ENCODE assay signal across 26 cellular contexts in genomic region chr3:59802045-59802444, GRCh38.
"Had no signal": no experiment of that assay in that cellular context is flagged by ENCODE, and none has a peak within 500 bp of the region (broad histone marks: within the 10 kb centered on the region; RNA-seq: fewer than 3 reads in every experiment).

No MANE protein-coding gene starts in this region.

- FAIRE-seq: endothelial cell of umbilical vein, frontal cortex, small intestine had no signal

- DNase-seq: activated CD4-positive, alpha-beta T cell treated with anti-CD3 and anti-CD28 coated beads for 4 hours; activated CD4-positive, alpha-beta T cell treated with anti-CD3 and anti-CD28 coated beads, Interleukin-2, amount 50 U/mL, for 48 hours; activated CD4-positive, CD25-positive, alpha-beta regulatory T cell; activated CD8-positive, alpha-beta memory T cell treated with anti-CD3 and anti-CD28 coated beads, Interleukin-2, amount 50 U/mL, for 48 hours; activated naive CD4-positive, alpha-beta T cell; activated T-cell treated with anti-CD3 and anti-CD28 coated beads, Interleukin-2, amount 50 U/mL, for 4 hours; adrenal gland; central memory CD4-positive, alpha-beta T cell; effector memory CD4-positive, alpha-beta T cell; hippocampal formation; small intestine; stimulated activated CD4-positive, alpha-beta T cell treated with anti-CD3 and anti-CD28 coated beads, Interleukin-2, amount 100 ng/mL, for 24 hours; stomach; T1000; trophoblast cell; uterus had no signal

- H3K4me1 ChIP-seq: adrenal gland, ascending aorta, esophagus muscularis mucosa, parathyroid adenoma, stomach, suprapubic skin, uterus had no signal

- H3K36me3 ChIP-seq: adrenal gland, ascending aorta, esophagus muscularis mucosa, neutrophil, stomach, suprapubic skin, uterus had no signal

- ATAC-seq: activated T-cell treated with anti-CD3 and anti-CD28 coated beads, Interleukin-2, amount 50 U/mL, for 4 hours; natural killer cell treated with Interleukin-12 subunit alpha and Interleukin-12 subunit beta and Interleukin-15 and Interleukin-18, amount 100 ng/mL, for 72 hours; sciatic nerve; stimulated activated memory B cell treated with anti-CD40 and anti-IgM and Interleukin-4, amounts not matched to agents 10 μg/mL and 1 μg/mL and 100 μg/mL, for 72 hours had no signal

- H3K27ac ChIP-seq: adrenal gland, ascending aorta, esophagus muscularis mucosa, neutrophil, parathyroid adenoma, stomach, suprapubic skin, uterus had no signal

- H3K9me3 ChIP-seq: adrenal gland, ascending aorta, esophagus muscularis mucosa, neutrophil, stomach, suprapubic skin, uterus had no signal

- H3K27me3 ChIP-seq: adrenal gland, ascending aorta, esophagus muscularis mucosa, neutrophil, stomach, suprapubic skin, uterus had no signal

- H3K9ac ChIP-seq: parathyroid adenoma had no signal

- H3K4me3 ChIP-seq: adrenal gland, ascending aorta, esophagus muscularis mucosa, stomach, suprapubic skin, uterus had no signal
